ENCODE assay signal across 9 cellular contexts in the genomic region with DNA sequence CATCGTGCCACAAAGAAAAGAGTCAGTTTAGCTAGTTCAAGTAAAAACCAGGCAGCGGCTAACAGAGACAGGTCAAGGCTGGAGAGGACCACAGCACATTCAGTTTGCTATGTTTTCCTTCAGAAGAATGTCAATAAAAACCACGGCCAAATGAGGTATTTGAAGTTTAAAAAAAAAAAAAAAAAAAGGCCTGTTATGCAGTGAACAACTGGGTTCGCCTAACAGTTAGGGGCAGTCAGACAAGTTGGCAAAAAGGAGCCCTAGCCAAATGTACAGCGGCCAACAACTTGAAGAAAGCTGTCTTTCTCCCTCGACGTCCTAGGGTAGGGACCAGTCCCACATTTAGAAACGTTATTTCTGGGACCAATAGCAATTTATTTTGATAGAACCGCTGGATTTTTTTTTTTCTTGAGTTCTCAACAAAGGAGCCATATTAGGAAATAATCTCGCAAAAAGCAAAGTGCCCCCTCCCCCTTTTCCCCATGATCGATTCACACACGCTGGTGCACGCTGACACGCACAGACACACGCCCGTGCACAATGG.
DNase-seq lines count a peak whose midpoint lies in the region; ATAC-seq and TF ChIP-seq lines count a peak whose summit lies in the region.
"Had no signal": no experiment of that assay in that cellular context is flagged by ENCODE, and none has a peak within 500 bp of the region (broad histone marks: within the 10 kb centered on the region; RNA-seq: fewer than 3 reads in every experiment).

No MANE protein-coding gene starts in this region.

- H3K27ac ChIP-seq in lower lobe of right lung = peak overlapping the region; percentile 82
- H3K27ac ChIP-seq in transverse colon = peak overlapping the region; percentile 81 to 86 (median 84)
- H3K27ac ChIP-seq in WERI-Rb-1 = no peak overlapping the region

- peaks cover 29% of the 10 kb centered on the region for H3K27me3 Mint-ChIP-seq in activated T-cell treated with anti-CD3 and anti-CD28 coated beads, Interleukin-2, amount 50 U/mL, for 4 hours (ENCODE audit: low read depth)

- H3K4me1 Mint-ChIP-seq in activated T-cell treated with anti-CD3 and anti-CD28 coated beads, Interleukin-2, amount 50 U/mL, for 4 hours (ENCODE audit: low read depth) = peaks cover 13% of the 10 kb centered on the region

- TF ChIP-seq CTCF in cardiac fibroblast (IDR thresholded peaks at IDR 0.05; ENCODE audit: low read depth, low read length) (no peak), lower lobe of right lung (IDR thresholded peaks at IDR 0.05) (no peak), transverse colon (IDR thresholded peaks at IDR 0.05) (no peak), WERI-Rb-1 (IDR thresholded peaks at IDR 0.05; ENCODE audit: low read depth, low read length) (no peak)

- no peak for TF ChIP-seq EP300 in transverse colon (IDR thresholded peaks at IDR 0.05; ENCODE audit: low read depth)

- H3K9me3 ChIP-seq in lower lobe of right lung (no peaks in the 10 kb centered on the region), transverse colon (no peaks in the 10 kb centered on the region), WERI-Rb-1 (ENCODE audit: severe bottlenecking) (no peaks in the 10 kb centered on the region)

- H3K9me3 Mint-ChIP-seq in activated T-cell treated with anti-CD3 and anti-CD28 coated beads, Interleukin-2, amount 50 U/mL, for 4 hours = no peaks in the 10 kb centered on the region

- intact Hi-C loops in lower lobe of right lung (cut with DNase I) (no loop called here), transverse colon (cut with DNase I; ENCODE audit: low total_unique reads) (loop anchor here (10.0 kb wide), 1 partner anchor 387 kb away; no protein-coding TSS in a partner anchor)

- no peak for TF ChIP-seq POLR2A in transverse colon (IDR thresholded peaks at IDR 0.05)

- no peak for DNase-seq in activated T-cell treated with anti-CD3 and anti-CD28 coated beads, Interleukin-2, amount 50 U/mL, for 4 hours
- DNase-seq in activated T-cell treated with anti-CD3 and anti-CD28 coated beads, Interleukin-2, amount 50 U/mL, for 48 hours = no peak
- DNase-seq in cardiac fibroblast (ENCODE audit: low read depth in 2 of 2) (peak in 1 of 2 donors; percentile 22), lower lobe of right lung (no peak), transverse colon (no peak), WERI-Rb-1 (no peak)
- DNase-seq: NCI-H526 treated with DMSO at 0.1 percent for 48 hours had no signal

- H3K36me3 ChIP-seq in lower lobe of right lung (no peaks in the 10 kb centered on the region), transverse colon (no peaks in the 10 kb centered on the region), WERI-Rb-1 (no peaks in the 10 kb centered on the region)

- H3K4me3 ChIP-seq in cardiac fibroblast (replicated peaks in 1 of 2; ENCODE audit: low read depth in 2 of 2, low read length in 2 of 2) = peak overlapping the region; percentile 57 to 61
- peak overlapping the region; percentile 64 for H3K4me3 ChIP-seq in lower lobe of right lung
- peak overlapping the region; percentile 31 to 61 (median 40) for H3K4me3 ChIP-seq in transverse colon
- H3K4me3 ChIP-seq in WERI-Rb-1 (ENCODE audit: low read depth, low read length) = no peak overlapping the region

- H3K36me3 Mint-ChIP-seq in activated T-cell treated with anti-CD3 and anti-CD28 coated beads, Interleukin-2, amount 50 U/mL, for 4 hours (ENCODE audit: insufficient read depth) = no peaks in the 10 kb centered on the region

- H3K27me3 ChIP-seq in lower lobe of right lung (ENCODE audit: low read depth) (no peaks in the 10 kb centered on the region), transverse colon (no peaks in the 10 kb centered on the region), WERI-Rb-1 (ENCODE audit: insufficient read depth, low read depth, severe bottlenecking) (no peaks in the 10 kb centered on the region)

- ATAC-seq in activated T-cell treated with anti-CD3 and anti-CD28 coated beads, Interleukin-2, amount 50 U/mL, for 4 hours = no peak
- ATAC-seq in lower lobe of right lung (peak in 1 of 2 donors; percentile 11), GM21367 (IDR thresholded peaks at IDR 0.05; ENCODE audit: unreplicated experiment) (no peak), HG02981 (IDR thresholded peaks at IDR 0.05; ENCODE audit: unreplicated experiment) (no peak)

- in situ Hi-C loops in transverse colon (cut with MboI; ENCODE audit: low pct_ligation_motif_present in 1 of 4, low pct_unique_long_range_greater_than_20kb in 1 of 4, low sequenced_read_pairs in 3 of 4) = loop anchor here in 1 of 4 donors (25.0 kb wide), 1 partner anchor 379 kb away; no protein-coding TSS in a partner anchor

- H3K4me3 Mint-ChIP-seq in activated T-cell treated with anti-CD3 and anti-CD28 coated beads, Interleukin-2, amount 50 U/mL, for 4 hours = peak overlapping the region; percentile 62

- 14 to 25% methylated on average over 9 to 16 of the region's 16 CpGs for WGBS in transverse colon (ENCODE audit: low coverage in 1 of 2), 2 donors

- H3K4me1 ChIP-seq in lower lobe of right lung (peaks cover 13% of the 10 kb centered on the region), transverse colon (peaks cover 0 to 35% (median 12%) of the 10 kb centered on the region in 4 donors)
